In genomic region chrX:1045680-1046314, GRCh38 we compare ENCODE assay signal across 20 cellular contexts.
"Had no signal": no experiment of that assay in that cellular context is flagged by ENCODE, and none has a peak within 500 bp of the region (broad histone marks: within the 10 kb centered on the region; RNA-seq: fewer than 3 reads in every experiment).

No MANE protein-coding gene starts in this region.

- H3K27ac ChIP-seq: heart left ventricle, left ventricle myocardium inferior, parathyroid adenoma, right atrium auricular region, skin epidermis, thyroid gland, transverse colon, upper lobe of left lung, vagina had no signal

- H3K36me3 ChIP-seq: heart left ventricle, left ventricle myocardium inferior, right atrium auricular region, thyroid gland, transverse colon, upper lobe of left lung, vagina had no signal

- H2AFZ ChIP-seq: parathyroid adenoma had no signal

- H3K4me1 ChIP-seq: heart left ventricle, left ventricle myocardium inferior, parathyroid adenoma, right atrium auricular region, thyroid gland, transverse colon, upper lobe of left lung, vagina had no signal

- DNase-seq: heart left ventricle; hypothalamus; immature natural killer cell; left ventricle myocardium inferior; naive thymus-derived CD8-positive, alpha-beta T cell; nucleus accumbens; stimulated activated CD4-positive, alpha-beta T cell treated with anti-CD3 and anti-CD28 coated beads, Interleukin-4, amount 100 ng/mL, for 24 hours; stimulated activated naive CD4-positive, alpha-beta T cell; substantia nigra; thyroid gland; transverse colon; upper lobe of left lung had no signal

- H3K79me2 ChIP-seq: parathyroid adenoma had no signal

- ATAC-seq: heart left ventricle; naive thymus-derived CD8-positive, alpha-beta T cell; sciatic nerve; stimulated activated effector memory CD8-positive, alpha-beta T cell treated with anti-CD3 and anti-CD28 coated beads, Interleukin-12 subunit alpha, Interleukin-12 subunit beta, amount 100 ng/mL, for 72 hours had no signal

- H3K4me3 ChIP-seq: heart left ventricle, left ventricle myocardium inferior, lung, right atrium auricular region, skin epidermis, thyroid gland, transverse colon, upper lobe of left lung, vagina had no signal

- H3K9me3 ChIP-seq: thyroid gland had no signal

- H3K27me3 ChIP-seq: heart left ventricle, right atrium auricular region, thyroid gland, transverse colon, upper lobe of left lung, vagina had no signal

- FAIRE-seq: islet of Langerhans had no signal

- H3K9ac ChIP-seq: parathyroid adenoma had no signal
